Comparison of ENCODE assay signal across 8 cellular contexts in genomic region chr12:49058366-49059062, GRCh38. TPM values are rescaled to one million over a fixed set of nuclear protein-coding genes. Genes with fewer than 3 reads are reported as not detected.
DNase-seq lines count a peak whose midpoint lies in the region; ATAC-seq and TF ChIP-seq lines count a peak whose summit lies in the region.

No MANE protein-coding gene starts in this region.

- no TSS peak for BruUV-seq in PC-9 (replicated peaks; lab: Mats Ljungman, UMichigan)

- DNase-seq in ELR (ENCODE audit: low read depth), result peak; percentile 20
- no peak for DNase-seq in PC-9
- DNase-seq in esophagus muscularis mucosa (ENCODE audit: extremely low spot score), result no peak
- DNase-seq in prostate gland (ENCODE audit: low spot score), result no peak
- no peak for DNase-seq in NCI-H2107 (lab: John Stamatoyannopoulos, UW)
- DNase-seq in NCI-H128 (lab: John Stamatoyannopoulos, UW; ENCODE audit: unreplicated experiment), result no peak
- no peak for DNase-seq in NCI-H1105 treated with DMSO at 0.1 percent for 48 hours (lab: John Stamatoyannopoulos, UW)

- TF ChIP-seq CTCF in PC-9 (conservative IDR thresholded peaks at IDR 0.05) (no peak), esophagus muscularis mucosa (IDR thresholded peaks at IDR 0.05) (no peak), prostate gland (IDR thresholded peaks at IDR 0.05) (no peak)

- H3K4me1 ChIP-seq in PC-9 (replicated peaks; ENCODE audit: insufficient read depth) (peaks cover 34% of the 10 kb centered on the region), esophagus muscularis mucosa (peaks cover 42 to 64% (median 55%) of the 10 kb centered on the region in 4 donors), prostate gland (replicated peaks) (peaks cover 29% of the 10 kb centered on the region)

- CTCF ChIA-PET in PC-9 (lab: Charles Lee), result interaction anchor here (0.6 kb wide), 1 partner anchor 1327 kb away, joined by 3 read pairs; no protein-coding TSS in a partner anchor

- H3K9me3 ChIP-seq in PC-9 (ENCODE audit: insufficient read depth, low read depth) (no peaks in the 10 kb centered on the region), esophagus muscularis mucosa (no peaks in the 10 kb centered on the region), prostate gland (no peaks in the 10 kb centered on the region)

- H3K27ac ChIP-seq in PC-9 (no peak overlapping the region), esophagus muscularis mucosa (replicated peaks in 1 of 4) (peak overlapping the region; percentile 96 to 98 (median 96)), prostate gland (peak overlapping the region; percentile 96 to 97)

- H3K36me3 ChIP-seq in PC-9 (ENCODE audit: low read depth), result peaks cover 6% of the 10 kb centered on the region; the same call in 1 of the 2 replicates
- peaks cover 13 to 18% (median 17%) of the 10 kb centered on the region in 4 donors for H3K36me3 ChIP-seq in esophagus muscularis mucosa
- peaks cover 2 to 6% of the 10 kb centered on the region in 2 donors for H3K36me3 ChIP-seq in prostate gland

- no peaks in the 10 kb centered on the region; the same call in 1 of the 2 replicates for H3F3A ChIP-seq in PC-9 (ENCODE audit: insufficient read depth, low read depth)

- H3K27me3 ChIP-seq in PC-9 (ENCODE audit: insufficient read depth, low read depth) (no peaks in the 10 kb centered on the region), esophagus muscularis mucosa (no peaks in the 10 kb centered on the region), prostate gland (replicated peaks; ENCODE audit: insufficient read depth) (no peaks in the 10 kb centered on the region)

- WGBS in esophagus muscularis mucosa, result 16% methylated on average over 4 of the region's 5 CpGs
- 2% methylated on average over 5 of the region's 5 CpGs for WGBS in prostate gland

- peak overlapping the region; percentile 100 for H3K4me2 ChIP-seq in PC-9

- H3K4me3 ChIP-seq in PC-9 (peak overlapping the region; percentile 87), esophagus muscularis mucosa (peak overlapping the region; percentile 77 to 100 (median 98)), prostate gland (peak overlapping the region; percentile 78 to 88)

- peaks cover 54% of the 10 kb centered on the region for H4K20me1 ChIP-seq in PC-9 (ENCODE audit: insufficient read depth)

- no peak overlapping the region for H2AFZ ChIP-seq in PC-9

- H3K79me2 ChIP-seq in PC-9 (ENCODE audit: low read depth), result peaks cover 68% of the 10 kb centered on the region

- ATAC-seq in HG03196 (IDR thresholded peaks at IDR 0.05; ENCODE audit: unreplicated experiment), result no peak

- intact Hi-C loops in PC-9 (cut with micrococcal nuclease; ENCODE audit: unreplicated experiment), result loop anchor here (5.0 kb wide), 1 partner anchor 41 kb away; the partner anchor contains the start of gene PRKAG1
- intact Hi-C loops in esophagus muscularis mucosa (cut with DNase I), result no loop called here
- intact Hi-C loops in prostate gland (cut with DNase I), result no loop called here

- TF ChIP-seq EP300 in esophagus muscularis mucosa (IDR thresholded peaks at IDR 0.05), result no peak

- no peaks in the 10 kb centered on the region for H3K9me2 ChIP-seq in PC-9 (ENCODE audit: insufficient read depth)

- no peak for TF ChIP-seq POLR2A in esophagus muscularis mucosa (IDR thresholded peaks at IDR 0.05; ENCODE audit: low read depth)
- no peak for TF ChIP-seq POLR2A in prostate gland (IDR thresholded peaks at IDR 0.05)

- POLR2A ChIA-PET in PC-9 (lab: Charles Lee; ENCODE audit: unreplicated experiment), result no interaction called here

RNA-seq across cellular contexts. Expression of gene KMT2D, which starts 2.1 kb away (rescaled TPM):
- total RNA-seq in PC-9 (2021) (94.0 and 97.9 TPM in 2 replicates), esophagus muscularis mucosa (10 to 100 TPM; 47.2 to 85.2 (median 76.2) TPM), prostate gland (10 to 100 TPM; 82.7 to 99.7 TPM)

RNA-seq across cellular contexts. Expression of gene RHEBL1, which starts 11.3 kb away (rescaled TPM):
- total RNA-seq in PC-9 (2021) (2.9 and 3.4 TPM in 2 replicates), esophagus muscularis mucosa (under 1 TPM in 2 of 4 donors, not detected in 2; 0.40 to 0.97 TPM), prostate gland (1 to 10 TPM; 1.1 to 2.3 TPM)

RNA-seq across cellular contexts. Expression of gene DHH, which starts 36.1 kb away (rescaled TPM):
- total RNA-seq in PC-9 (2021), result 0.13 and 0.28 TPM in 2 replicates
- total RNA-seq in esophagus muscularis mucosa, result 1 to 10 TPM in 3 of 4 donors, under 1 TPM in 1; 0.66 to 3.0 (median 1.9) TPM
- 100 to 1,000 TPM in 1 of 2 donors, under 1 TPM in 1; 0.18 to 114 TPM for total RNA-seq in prostate gland

RNA-seq across cellular contexts. Expression of gene PRKAG1, which starts 39.9 kb away (rescaled TPM):
- total RNA-seq in PC-9 (2021) (48.8 and 53.6 TPM in 2 replicates), esophagus muscularis mucosa (10 to 100 TPM; 52.0 to 70.6 (median 64.3) TPM), prostate gland (10 to 100 TPM; 53.9 to 55.4 TPM)

RNA-seq across cellular contexts. Expression of gene LMBR1L, which starts 52.1 kb away (rescaled TPM):
- total RNA-seq in PC-9 (2021) (53.9 and 63.3 TPM in 2 replicates), esophagus muscularis mucosa (10 to 100 TPM; 24.7 to 54.0 (median 34.3) TPM), prostate gland (100 to 1,000 TPM in 1 of 2 donors, 10 to 100 TPM in 1; 25.2 to 143 TPM)
